ENCODE assay signal across 10 cellular contexts in genomic region chr11:64872790-64873488, GRCh38. TPM values are rescaled to one million over a fixed set of nuclear protein-coding genes. Genes with fewer than 3 reads are reported as not detected.
A peak's percentile ranks its signal among the peaks of the same experiment; 100 is the strongest.
DNase-seq lines count a peak whose midpoint lies in the region; ATAC-seq, FAIRE-seq and TF ChIP-seq lines count a peak whose summit lies in the region.
"Had no signal": no experiment of that assay in that cellular context is flagged by ENCODE, and none has a peak within 500 bp of the region (broad histone marks: within the 10 kb centered on the region; RNA-seq: fewer than 3 reads in every experiment).

No MANE protein-coding gene starts in this region.

- peaks cover 8% of the 10 kb centered on the region for H3K36me3 Mint-ChIP-seq in activated naive CD8-positive, alpha-beta T cell

- peaks cover 61% of the 10 kb centered on the region for H3K36me3 ChIP-seq in BLaER1
- peaks cover 24 to 29% of the 10 kb centered on the region in 2 donors for H3K36me3 ChIP-seq in muscle layer of duodenum (ENCODE audit: control insufficient read depth in 1 of 2, insufficient read depth in 2 of 2, low read length in 2 of 2)
- H3K36me3 ChIP-seq in thyroid gland: peaks cover 11 to 16% of the 10 kb centered on the region in 2 donors
- H3K36me3 ChIP-seq: prostate gland had no signal

- 90% methylated on average over 8 of the region's 8 CpGs for WGBS in thyroid gland, 2 donors
- WGBS in lower leg skin, 2 donors: 74% methylated on average over 8 of the region's 8 CpGs

- FAIRE-seq in GM12891 (lab: Jason Lieb, UNC): peak; percentile 13

- peaks cover 82% of the 10 kb centered on the region for H3K4me1 Mint-ChIP-seq in activated naive CD8-positive, alpha-beta T cell (ENCODE audit: low read depth)

- H3K4me3 ChIP-seq in BLaER1 (no peak overlapping the region), muscle layer of duodenum (ENCODE audit: low read depth in 1 of 2, low read length in 2 of 2) (no peak overlapping the region), thyroid gland (replicated peaks in 1 of 3) (no peak overlapping the region), lower leg skin (ENCODE audit: low read depth, poor library complexity, severe bottlenecking) (no peak overlapping the region)
- H3K4me3 ChIP-seq: prostate gland, SJSA1 had no signal

- peak overlapping the region; percentile 97 for H3K4me2 ChIP-seq in BLaER1

- H3K27me3 ChIP-seq in BLaER1 (no peaks in the 10 kb centered on the region), muscle layer of duodenum (ENCODE audit: low read depth, low read length) (no peaks in the 10 kb centered on the region), thyroid gland (no peaks in the 10 kb centered on the region)
- H3K27me3 ChIP-seq: SJSA1 had no signal

- no peaks in the 10 kb centered on the region for H3K27me3 Mint-ChIP-seq in activated naive CD8-positive, alpha-beta T cell

- peaks cover 98% of the 10 kb centered on the region for H4K20me1 ChIP-seq in BLaER1

- no peaks in the 10 kb centered on the region for H3K9me3 ChIP-seq in BLaER1
- no peaks in the 10 kb centered on the region for H3K9me3 ChIP-seq in muscle layer of duodenum (ENCODE audit: control insufficient read depth in 1 of 2, low read length in 2 of 2)
- no peaks in the 10 kb centered on the region for H3K9me3 ChIP-seq in thyroid gland
- H3K9me3 ChIP-seq: prostate gland, SJSA1 had no signal

- TF ChIP-seq CTCF in thyroid gland (IDR thresholded peaks at IDR 0.05) (no peak), lower leg skin (IDR thresholded peaks at IDR 0.05) (no peak)

- peak overlapping the region; percentile 48 for H3K4me3 Mint-ChIP-seq in activated naive CD8-positive, alpha-beta T cell

- intact Hi-C loops in thyroid gland (cut with DNase I) (no loop called here), lower leg skin (cut with DNase I; ENCODE audit: low total_unique reads) (no loop called here)

- no peak for DNase-seq in GM12891 (ENCODE audit: insufficient read length, low spot score)
- no peak for DNase-seq in thyroid gland
- DNase-seq in lower leg skin (ENCODE audit: low spot score in 2 of 2): no peak
- DNase-seq in NOMO-1 (lab: John Stamatoyannopoulos, UW; ENCODE audit: unreplicated experiment in 2 of 2): no peak

- no peaks in the 10 kb centered on the region for H3K9me3 Mint-ChIP-seq in activated naive CD8-positive, alpha-beta T cell (ENCODE audit: low read depth)

- peak overlapping the region; percentile 91 for H3K27ac Mint-ChIP-seq in activated naive CD8-positive, alpha-beta T cell

- no peak for ATAC-seq in GM21390 (IDR thresholded peaks at IDR 0.05; ENCODE audit: unreplicated experiment)

- H3K4me1 ChIP-seq in BLaER1 (peaks cover 93% of the 10 kb centered on the region), muscle layer of duodenum (ENCODE audit: control insufficient read depth in 1 of 2, insufficient read depth in 2 of 2, low read length in 2 of 2) (peaks cover 45 to 89% of the 10 kb centered on the region in 2 donors), thyroid gland (peaks cover 54 to 68% of the 10 kb centered on the region in 2 donors)

- 0 out of 2 replicates have a peak overlapping the region, but pooled peaks have one; percentile 21 for H3K9ac ChIP-seq in BLaER1

- peak overlapping the region; percentile 92 for H3K27ac ChIP-seq in BLaER1
- H3K27ac ChIP-seq in muscle layer of duodenum (ENCODE audit: low read length): peak overlapping the region; percentile 36
- no peak overlapping the region for H3K27ac ChIP-seq in thyroid gland
- H3K27ac ChIP-seq: prostate gland, SJSA1 had no signal

- TF ChIP-seq POLR2A in GM12891 (IDR thresholded peaks at IDR 0.05; ENCODE audit: low read depth, low read length): no peak
- no peak for TF ChIP-seq POLR2A in thyroid gland (IDR thresholded peaks at IDR 0.05)
- TF ChIP-seq POLR2A in lower leg skin (IDR thresholded peaks at IDR 0.05): no peak

TF ChIP-seq in GM12891, 5 proteins besides CTCF, POLR2A, EP300 and RAD21:
- no peak for TF ChIP-seq POU2F2 (IDR thresholded peaks at IDR 0.05; ENCODE audit: low read depth, low read length)
- no peak for TF ChIP-seq POLR2AphosphoS5 (IDR thresholded peaks at IDR 0.05; ENCODE audit: low read depth, low read length)
- TF ChIP-seq TAF1 (IDR thresholded peaks at IDR 0.05; ENCODE audit: low read depth, low read length): no peak
- no peak for TF ChIP-seq SPI1 (IDR thresholded peaks at IDR 0.05; ENCODE audit: low read depth, low read length)
- TF ChIP-seq PAX5 (IDR thresholded peaks at IDR 0.05; ENCODE audit: insufficient read depth, low read length, severe bottlenecking): no peak

RNA-seq across cellular contexts. Expression of gene EHD1, which starts 5.5 kb away (rescaled TPM):
- 84.7 TPM for polyA plus RNA-seq in GM12891 (2012; ENCODE audit: low read depth, missing spikeins)
- total RNA-seq in thyroid gland (10 to 100 TPM; 53.5 to 90.7 (median 67.4) TPM), lower leg skin (10 to 100 TPM; 81.0 to 98.9 (median 90.5) TPM)

RNA-seq across cellular contexts. Expression of gene CDC42BPG, which starts 28.5 kb away (rescaled TPM):
- 0.36 TPM for polyA plus RNA-seq in GM12891 (2012; ENCODE audit: low read depth, missing spikeins)
- total RNA-seq in thyroid gland: 10 to 100 TPM in 2 of 4 donors, 1 to 10 TPM in 2; 7.8 to 13.9 (median 10.2) TPM
- total RNA-seq in lower leg skin: 10 to 100 TPM; 40.3 to 81.3 (median 50.1) TPM

RNA-seq across cellular contexts. Expression of gene ATG2A, which starts 44.1 kb away (rescaled TPM):
- polyA plus RNA-seq in GM12891 (2012; ENCODE audit: low read depth, missing spikeins): 8.2 TPM
- total RNA-seq in thyroid gland: 10 to 100 TPM; 19.5 to 43.1 (median 36.7) TPM
- 100 to 1,000 TPM in 1 of 4 donors, 10 to 100 TPM in 3; 73.8 to 118 (median 91.2) TPM for total RNA-seq in lower leg skin

RNA-seq across cellular contexts. Expression of gene PPP2R5B, which starts 51.5 kb away (rescaled TPM):
- polyA plus RNA-seq in GM12891 (2012; ENCODE audit: low read depth, missing spikeins): 7.2 TPM
- 10 to 100 TPM; 14.8 to 30.1 (median 21.7) TPM for total RNA-seq in thyroid gland
- 10 to 100 TPM; 21.8 to 43.6 (median 34.0) TPM for total RNA-seq in lower leg skin

Comparison
In these comparisons a context has a peak if more than half of its experiments do, and no peak if none do; other contexts are left out.
1. H3K27ac ChIP-seq: peak in BLaER1 (single experiment) and muscle layer of duodenum (single experiment); none in thyroid gland (0 of 3).